8 cellular contexts compared by ENCODE assay signal in the genomic region with DNA sequence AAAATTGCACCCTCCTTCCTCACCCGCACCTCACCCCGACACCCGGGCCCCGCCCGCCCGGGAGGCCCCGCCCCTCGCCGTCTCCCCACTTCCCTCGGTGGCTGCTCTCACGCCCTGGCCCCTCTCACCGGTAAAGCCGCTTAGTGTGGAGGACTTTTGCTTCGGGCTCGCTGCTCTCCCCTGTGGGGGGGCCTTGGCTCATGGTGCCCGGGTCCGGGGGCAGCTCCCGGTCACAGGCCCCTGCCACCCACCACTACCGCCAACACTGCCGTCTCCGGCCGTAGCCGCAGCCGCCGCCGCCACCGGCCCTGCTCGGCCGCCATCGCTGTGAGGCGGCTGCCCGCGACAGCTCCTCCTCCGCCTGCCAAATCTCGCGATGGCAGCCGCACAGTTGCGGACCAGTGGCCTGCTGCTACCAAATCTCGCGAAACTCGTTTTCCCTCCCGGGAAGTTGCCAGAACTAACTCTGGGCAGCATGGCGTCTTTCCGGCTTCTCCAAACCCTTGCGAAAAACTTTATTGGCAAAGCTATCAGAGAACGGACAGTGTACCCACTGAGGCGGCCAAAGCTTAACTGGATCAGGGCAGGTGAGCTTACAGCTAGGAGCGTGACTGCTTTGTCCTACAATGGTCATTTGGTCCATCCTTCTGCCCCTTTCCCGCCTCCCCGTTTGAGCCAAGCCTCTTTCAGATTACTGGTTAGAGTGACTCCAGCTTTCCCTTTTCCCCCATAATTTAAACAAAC. TPM values are rescaled to one million over a fixed set of nuclear protein-coding genes. Genes with fewer than 3 reads are reported as not detected.
DNase-seq lines count a peak whose midpoint lies in the region; ATAC-seq, FAIRE-seq and TF ChIP-seq lines count a peak whose summit lies in the region.

A gene with protein sequence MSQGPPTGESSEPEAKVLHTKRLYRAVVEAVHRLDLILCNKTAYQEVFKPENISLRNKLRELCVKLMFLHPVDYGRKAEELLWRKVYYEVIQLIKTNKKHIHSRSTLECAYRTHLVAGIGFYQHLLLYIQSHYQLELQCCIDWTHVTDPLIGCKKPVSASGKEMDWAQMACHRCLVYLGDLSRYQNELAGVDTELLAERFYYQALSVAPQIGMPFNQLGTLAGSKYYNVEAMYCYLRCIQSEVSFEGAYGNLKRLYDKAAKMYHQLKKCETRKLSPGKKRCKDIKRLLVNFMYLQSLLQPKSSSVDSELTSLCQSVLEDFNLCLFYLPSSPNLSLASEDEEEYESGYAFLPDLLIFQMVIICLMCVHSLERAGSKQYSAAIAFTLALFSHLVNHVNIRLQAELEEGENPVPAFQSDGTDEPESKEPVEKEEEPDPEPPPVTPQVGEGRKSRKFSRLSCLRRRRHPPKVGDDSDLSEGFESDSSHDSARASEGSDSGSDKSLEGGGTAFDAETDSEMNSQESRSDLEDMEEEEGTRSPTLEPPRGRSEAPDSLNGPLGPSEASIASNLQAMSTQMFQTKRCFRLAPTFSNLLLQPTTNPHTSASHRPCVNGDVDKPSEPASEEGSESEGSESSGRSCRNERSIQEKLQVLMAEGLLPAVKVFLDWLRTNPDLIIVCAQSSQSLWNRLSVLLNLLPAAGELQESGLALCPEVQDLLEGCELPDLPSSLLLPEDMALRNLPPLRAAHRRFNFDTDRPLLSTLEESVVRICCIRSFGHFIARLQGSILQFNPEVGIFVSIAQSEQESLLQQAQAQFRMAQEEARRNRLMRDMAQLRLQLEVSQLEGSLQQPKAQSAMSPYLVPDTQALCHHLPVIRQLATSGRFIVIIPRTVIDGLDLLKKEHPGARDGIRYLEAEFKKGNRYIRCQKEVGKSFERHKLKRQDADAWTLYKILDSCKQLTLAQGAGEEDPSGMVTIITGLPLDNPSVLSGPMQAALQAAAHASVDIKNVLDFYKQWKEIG (minus strand): TSS at position 347 of the 744 bp plus-strand sequence. CDS start 145 bp downstream, at position 202.

- H3K27me3 Mint-ChIP-seq in natural killer cell treated with Interleukin-12 subunit alpha and Interleukin-12 subunit beta and Interleukin-15 and Interleukin-18, amount 100 ng/mL, for 72 hours: no peaks in the 10 kb centered on the region

- peak within 1 kb of the TSS; percentile 82 for H3K9ac ChIP-seq in Loucy (ENCODE audit: low read depth, low read length, poor library complexity, severe bottlenecking)

- H3F3A ChIP-seq in Loucy (ENCODE audit: low read depth): no peaks in the 10 kb centered on the region

- peak within 1 kb of the TSS; percentile 99 for H3K4me3 Mint-ChIP-seq in natural killer cell treated with Interleukin-12 subunit alpha and Interleukin-12 subunit beta and Interleukin-15 and Interleukin-18, amount 100 ng/mL, for 72 hours

- peaks cover 35 to 37% of the 10 kb centered on the region in 2 donors for H3K4me1 Mint-ChIP-seq in natural killer cell treated with Interleukin-12 subunit alpha and Interleukin-12 subunit beta and Interleukin-15 and Interleukin-18, amount 100 ng/mL, for 72 hours (ENCODE audit: low read depth in 2 of 2)

- FAIRE-seq in H54 (lab: Jason Lieb, UNC): peak; percentile 74

- peaks cover 31% of the 10 kb centered on the region for H3K4me1 ChIP-seq in Loucy (ENCODE audit: insufficient read depth, low read length, poor library complexity, severe bottlenecking)

- H3K27ac Mint-ChIP-seq in natural killer cell treated with Interleukin-12 subunit alpha and Interleukin-12 subunit beta and Interleukin-15 and Interleukin-18, amount 100 ng/mL, for 72 hours: peak within 1 kb of the TSS; percentile 93 to 98

- peaks cover 11% of the 10 kb centered on the region for H3K36me3 Mint-ChIP-seq in natural killer cell treated with Interleukin-12 subunit alpha and Interleukin-12 subunit beta and Interleukin-15 and Interleukin-18, amount 100 ng/mL, for 72 hours

- peaks cover 36% of the 10 kb centered on the region for H4K20me1 ChIP-seq in Loucy (ENCODE audit: insufficient read depth, low read length, poor library complexity, severe bottlenecking)

- H3K4me2 ChIP-seq in Loucy (ENCODE audit: low read depth, low read length, poor library complexity, severe bottlenecking): peak within 1 kb of the TSS; percentile 97

- no peak for TF ChIP-seq CTCF in Loucy (conservative IDR thresholded peaks at IDR 0.05; ENCODE audit: low read length)

- no peaks in the 10 kb centered on the region for H3K9me2 ChIP-seq in Loucy (replicated peaks; ENCODE audit: low read depth, low read length)

- H3K9me3 Mint-ChIP-seq in natural killer cell treated with Interleukin-12 subunit alpha and Interleukin-12 subunit beta and Interleukin-15 and Interleukin-18, amount 100 ng/mL, for 72 hours: no peaks in the 10 kb centered on the region

- peaks cover 57% of the 10 kb centered on the region for H3K79me2 ChIP-seq in Loucy (ENCODE audit: insufficient read depth, low read length)

- H3K4me3 ChIP-seq in Loucy (ENCODE audit: low read length, poor library complexity, severe bottlenecking): peak within 1 kb of the TSS; percentile 79

- ATAC-seq in natural killer cell treated with Interleukin-12 subunit alpha and Interleukin-12 subunit beta and Interleukin-15 and Interleukin-18, amount 100 ng/mL, for 72 hours: peak; percentile 93 to 97
- ATAC-seq in stimulated activated naive CD8-positive, alpha-beta T cell treated with anti-CD3 and anti-CD28 coated beads, Interleukin-15, Interleukin-2, amounts not matched to agents 100 U/mL and 50 U/mL, for 24 hours: peak; percentile 90

- peak; percentile 99 for DNase-seq in EL
- peak; percentile 98 for DNase-seq in H54 (ENCODE audit: insufficient read length, low spot score)
- DNase-seq in activated T-helper 9 cell treated with anti-CD3 and anti-CD28 coated beads, Interleukin-2, amount 50 U/mL, for 16 hours (ENCODE audit: low read depth): peak; percentile 89
- peak; percentile 99 for DNase-seq in fibroblast of peridontal ligament (ENCODE audit: extremely low read depth)
- peak; percentile 97 for DNase-seq in natural killer cell treated with Interleukin-12 subunit alpha and Interleukin-12 subunit beta and Interleukin-15 and Interleukin-18, amount 100 ng/mL, for 72 hours (ENCODE audit: low spot score)
- peak; percentile 95 for DNase-seq in stimulated activated naive CD8-positive, alpha-beta T cell treated with anti-CD3 and anti-CD28 coated beads, Interleukin-15, Interleukin-2, amounts not matched to agents 100 U/mL and 50 U/mL, for 24 hours

- peak within 1 kb of the TSS; percentile 83 for H2AFZ ChIP-seq in Loucy (ENCODE audit: low read length)

- no peaks in the 10 kb centered on the region for H3K9me3 ChIP-seq in Loucy (ENCODE audit: insufficient read depth, low read depth, low read length)

- TF ChIP-seq POLR2A in H54 (IDR thresholded peaks at IDR 0.05; ENCODE audit: low read depth, low read length): peak; percentile 99
- TF ChIP-seq POLR2A in Raji (IDR thresholded peaks at IDR 0.05; ENCODE audit: insufficient read depth, low read depth, low read length): peak; percentile 89

- no peaks in the 10 kb centered on the region for H3K27me3 ChIP-seq in Loucy (ENCODE audit: insufficient read depth, low read length, poor library complexity, severe bottlenecking)

- H3K36me3 ChIP-seq in Loucy (ENCODE audit: insufficient read depth, low read length): peaks cover 15% of the 10 kb centered on the region

RNA-seq across cellular contexts. Expression of the gene that starts here (rescaled TPM):
- 100 to 1,000 TPM in 1 of 2 donors, 10 to 100 TPM in 1; 89.3 to 130 TPM for total RNA-seq in natural killer cell treated with Interleukin-12 subunit alpha and Interleukin-12 subunit beta and Interleukin-15 and Interleukin-18, amount 100 ng/mL, for 72 hours

Comparison
In these comparisons a context has a peak if more than half of its experiments do, and no peak if none do; other contexts are left out.
1. Peak in every context shown above with its lines: DNase-seq, ATAC-seq and H3K4me3 ChIP-seq.